ENCODE assay signal across 41 cellular contexts in the genomic region with DNA sequence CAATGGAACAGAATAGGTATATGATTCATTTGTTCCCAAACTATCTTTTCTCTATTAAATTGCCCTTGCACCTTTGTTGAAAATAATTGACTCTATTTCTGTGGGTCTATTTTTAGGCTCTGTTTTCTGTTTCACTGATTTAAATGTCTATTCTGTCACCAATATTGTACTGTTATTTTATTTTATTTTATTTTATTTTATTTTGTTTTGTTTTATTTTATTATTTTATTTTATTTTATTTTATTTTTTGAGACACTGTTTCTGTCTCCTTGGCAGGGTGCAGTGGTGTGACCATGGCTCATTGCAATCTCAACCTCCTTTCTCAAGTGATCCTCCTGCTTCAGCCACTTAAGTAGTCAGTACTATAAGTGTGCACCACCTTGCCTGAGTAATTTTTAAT. TPM values are rescaled to one million over a fixed set of nuclear protein-coding genes. Genes with fewer than 3 reads are reported as not detected.
"Had no signal": no experiment of that assay in that cellular context is flagged by ENCODE, and none has a peak within 500 bp of the region (broad histone marks: within the 10 kb centered on the region; RNA-seq: fewer than 3 reads in every experiment).

No MANE protein-coding gene starts in this region.

- H3K27me3 Mint-ChIP-seq: activated CD4-positive, alpha-beta memory T cell treated with anti-CD3 and anti-CD28 coated beads, Interleukin-2, amount 10 ng/mL, durations not matched to agents 7 days and 5 days; activated CD4-positive, alpha-beta T cell treated with anti-CD3 and anti-CD28 coated beads for 36 hours; activated CD4-positive, alpha-beta T cell treated with anti-CD3 and anti-CD28 coated beads, Interleukin-2, amount 10 ng/mL, durations not matched to agents 7 days and 5 days; activated CD8-positive, alpha-beta memory T cell treated with anti-CD3 and anti-CD28 coated beads, Interleukin-2, amount 10 ng/mL, durations not matched to agents 7 days and 5 days; activated naive CD4-positive, alpha-beta T cell treated with anti-CD3 and anti-CD28 coated beads, Interleukin-2, amount 10 ng/mL, durations not matched to agents 7 days and 5 days; activated naive CD8-positive, alpha-beta T cell treated with anti-CD3 and anti-CD28 coated beads, Interleukin-2, amount 10 ng/mL, durations not matched to agents 7 days and 5 days; activated naive CD8-positive, alpha-beta T cell treated with anti-CD3 and anti-CD28 coated beads, Interleukin-2, amount 50 U/mL, for 24 hours; activated T-cell treated with anti-CD3 and anti-CD28 coated beads, Interleukin-2, amount 50 U/mL, for 24 hours; brain; central memory CD8-positive, alpha-beta T cell had no signal

- H3K9me3 Mint-ChIP-seq: activated CD4-positive, alpha-beta memory T cell treated with anti-CD3 and anti-CD28 coated beads, Interleukin-2, amount 10 ng/mL, durations not matched to agents 7 days and 5 days; activated CD4-positive, alpha-beta T cell treated with anti-CD3 and anti-CD28 coated beads, Interleukin-2, amount 10 ng/mL, durations not matched to agents 7 days and 5 days; activated naive CD4-positive, alpha-beta T cell treated with anti-CD3 and anti-CD28 coated beads, Interleukin-2, amount 10 ng/mL, durations not matched to agents 7 days and 5 days; activated naive CD8-positive, alpha-beta T cell treated with anti-CD3 and anti-CD28 coated beads, Interleukin-2, amount 10 ng/mL, durations not matched to agents 7 days and 5 days; activated naive CD8-positive, alpha-beta T cell treated with anti-CD3 and anti-CD28 coated beads, Interleukin-2, amount 50 U/mL, for 24 hours; activated T-cell treated with anti-CD3 and anti-CD28 coated beads, Interleukin-2, amount 50 U/mL, for 24 hours had no signal

- H3K9me3 ChIP-seq: ascending aorta had no signal

- H3K27me3 ChIP-seq: ascending aorta, cardiac muscle cell had no signal

- H3K4me3 ChIP-seq: ascending aorta, cardiac muscle cell had no signal

- ATAC-seq: activated CD4-positive, alpha-beta T cell treated with anti-CD3 and anti-CD28 coated beads for 36 hours; activated CD4-positive, CD25-positive, alpha-beta regulatory T cell treated with anti-CD3 and anti-CD28 coated beads, Interleukin-2, amount 50 U/mL, for 24 hours; activated CD8-positive, alpha-beta memory T cell treated with anti-CD3 and anti-CD28 coated beads, Interleukin-2, amount 10 ng/mL, durations not matched to agents 7 days and 5 days; activated CD8-positive, alpha-beta T cell treated with anti-CD3 and anti-CD28 coated beads, Interleukin-2, amount 10 ng/mL, durations not matched to agents 7 days and 5 days; activated naive CD8-positive, alpha-beta T cell treated with anti-CD3 and anti-CD28 coated beads, Interleukin-2, amount 50 U/mL, for 24 hours had no signal

- H3K36me3 ChIP-seq: ascending aorta, cardiac muscle cell had no signal

- FAIRE-seq: bronchial epithelial cell, TTC549 had no signal

- H3K4me1 ChIP-seq: ascending aorta had no signal

- H3K27ac ChIP-seq: ascending aorta, cardiac muscle cell, VCaP had no signal

- H3K4me3 Mint-ChIP-seq: activated CD4-positive, alpha-beta memory T cell treated with anti-CD3 and anti-CD28 coated beads, Interleukin-2, amount 10 ng/mL, durations not matched to agents 7 days and 5 days; activated CD4-positive, alpha-beta T cell treated with anti-CD3 and anti-CD28 coated beads for 36 hours; activated CD4-positive, alpha-beta T cell treated with anti-CD3 and anti-CD28 coated beads, Interleukin-2, amount 10 ng/mL, durations not matched to agents 7 days and 5 days; activated CD8-positive, alpha-beta memory T cell treated with anti-CD3 and anti-CD28 coated beads, Interleukin-2, amount 10 ng/mL, durations not matched to agents 7 days and 5 days; activated CD8-positive, alpha-beta T cell treated with anti-CD3 and anti-CD28 coated beads, Interleukin-2, amount 10 ng/mL, durations not matched to agents 7 days and 5 days; activated naive CD4-positive, alpha-beta T cell treated with anti-CD3 and anti-CD28 coated beads, Interleukin-2, amount 10 ng/mL, durations not matched to agents 7 days and 5 days; activated naive CD4-positive, alpha-beta T cell treated with anti-CD3 and anti-CD28 coated beads, Interleukin-2, amount 50 U/mL, for 24 hours; activated naive CD8-positive, alpha-beta T cell; activated naive CD8-positive, alpha-beta T cell treated with anti-CD3 and anti-CD28 coated beads, Interleukin-2, amount 10 ng/mL, durations not matched to agents 7 days and 5 days; activated naive CD8-positive, alpha-beta T cell treated with anti-CD3 and anti-CD28 coated beads, Interleukin-2, amount 50 U/mL, for 24 hours; activated T-cell treated with anti-CD3 and anti-CD28 coated beads, Interleukin-2, amount 50 U/mL, for 24 hours; brain; central memory CD8-positive, alpha-beta T cell; T-helper 1 cell treated with Interleukin-12 subunit alpha and Interleukin-12 subunit beta and Interleukin-4 antibody, amounts not matched to agents 30 μg/mL and 1 μg/mL, for 36 hours; T-helper 2 cell treated with Interferon-gamma antibody and Interleukin-4, amounts not matched to agents 5 μg/mL and 100 μg/mL, for 36 hours had no signal

- H3K27ac Mint-ChIP-seq: activated CD4-positive, alpha-beta memory T cell treated with anti-CD3 and anti-CD28 coated beads, Interleukin-2, amount 10 ng/mL, durations not matched to agents 7 days and 5 days; activated CD4-positive, alpha-beta T cell treated with anti-CD3 and anti-CD28 coated beads for 36 hours; activated CD4-positive, alpha-beta T cell treated with anti-CD3 and anti-CD28 coated beads, Interleukin-2, amount 10 ng/mL, durations not matched to agents 7 days and 5 days; activated CD8-positive, alpha-beta memory T cell treated with anti-CD3 and anti-CD28 coated beads, Interleukin-2, amount 10 ng/mL, durations not matched to agents 7 days and 5 days; activated CD8-positive, alpha-beta T cell treated with anti-CD3 and anti-CD28 coated beads, Interleukin-2, amount 10 ng/mL, durations not matched to agents 7 days and 5 days; activated naive CD4-positive, alpha-beta T cell treated with anti-CD3 and anti-CD28 coated beads, Interleukin-2, amount 10 ng/mL, durations not matched to agents 7 days and 5 days; activated naive CD4-positive, alpha-beta T cell treated with anti-CD3 and anti-CD28 coated beads, Interleukin-2, amount 50 U/mL, for 24 hours; activated naive CD8-positive, alpha-beta T cell; activated naive CD8-positive, alpha-beta T cell treated with anti-CD3 and anti-CD28 coated beads, Interleukin-2, amount 10 ng/mL, durations not matched to agents 7 days and 5 days; activated naive CD8-positive, alpha-beta T cell treated with anti-CD3 and anti-CD28 coated beads, Interleukin-2, amount 50 U/mL, for 24 hours; activated T-cell treated with anti-CD3 and anti-CD28 coated beads, Interleukin-2, amount 50 U/mL, for 24 hours; activated T-helper 2 cell treated with anti-CD3 and anti-CD28 coated beads, Interferon-gamma antibody, Interleukin-2, Interleukin-4, amounts not matched to agents 10 μg/mL and 5 μg/mL and 100 μg/mL, durations not matched to agents 14 hours and 24 hours and 36 hours; brain; T-helper 1 cell treated with Interleukin-12 subunit alpha and Interleukin-12 subunit beta and Interleukin-4 antibody, amounts not matched to agents 30 μg/mL and 1 μg/mL, for 36 hours; T-helper 2 cell treated with Interferon-gamma antibody and Interleukin-4, amounts not matched to agents 5 μg/mL and 100 μg/mL, for 36 hours had no signal

- DNase-seq: activated CD4-positive, alpha-beta memory T cell treated with anti-CD3 and anti-CD28 coated beads, Interleukin-2, amount 10 ng/mL, durations not matched to agents 7 days and 5 days; activated CD4-positive, alpha-beta T cell treated with anti-CD3 and anti-CD28 coated beads for 1 hour; activated CD4-positive, alpha-beta T cell treated with anti-CD3 and anti-CD28 coated beads for 36 hours; activated CD4-positive, alpha-beta T cell treated with anti-CD3 and anti-CD28 coated beads for 48 hours; activated CD4-positive, alpha-beta T cell treated with anti-CD3 and anti-CD28 coated beads, Interleukin-2, amount 10 ng/mL, durations not matched to agents 7 days and 5 days; activated CD4-positive, alpha-beta T cell treated with anti-CD3 and anti-CD28 coated beads, Interleukin-2, amount 50 U/mL, for 48 hours; activated CD4-positive, CD25-positive, alpha-beta regulatory T cell; activated CD8-positive, alpha-beta memory T cell treated with anti-CD3 and anti-CD28 coated beads for 24 hours; activated CD8-positive, alpha-beta memory T cell treated with anti-CD3 and anti-CD28 coated beads, Interleukin-2, amount 10 ng/mL, durations not matched to agents 7 days and 5 days; activated CD8-positive, alpha-beta memory T cell treated with anti-CD3 and anti-CD28 coated beads, Interleukin-2, amount 50 U/mL, for 48 hours; activated CD8-positive, alpha-beta T cell treated with anti-CD3 and anti-CD28 coated beads, Interleukin-2, amount 10 ng/mL, durations not matched to agents 7 days and 5 days; activated effector memory CD4-positive, alpha-beta T cell treated with Interleukin-2 at 50 U/mL for 16 hours; activated gamma-delta T cell; activated naive CD4-positive, alpha-beta T cell treated with anti-CD3 and anti-CD28 coated beads, Interleukin-2, amount 10 ng/mL, durations not matched to agents 7 days and 5 days; activated naive CD4-positive, alpha-beta T cell treated with Interleukin-2 at 50 U/mL for 16 hours; activated naive CD8-positive, alpha-beta T cell treated with anti-CD3 and anti-CD28 coated beads, Interleukin-2, amount 10 ng/mL, durations not matched to agents 7 days and 5 days; activated naive CD8-positive, alpha-beta T cell treated with anti-CD3 and anti-CD28 coated beads, Interleukin-2, amount 50 U/mL, for 24 hours; activated T-cell treated with anti-CD3 and anti-CD28 coated beads, Interleukin-2, amount 50 U/mL, for 24 hours; activated T-cell treated with anti-CD3 and anti-CD28 coated beads, Interleukin-2, amount 50 U/mL, for 48 hours; amygdala; anterior cingulate cortex; caudate nucleus; cerebellar nuclear complex; T-helper 1 cell; T-helper 2 cell; T-helper 9 cell had no signal

- H3K36me3 Mint-ChIP-seq: activated CD8-positive, alpha-beta memory T cell treated with anti-CD3 and anti-CD28 coated beads, Interleukin-2, amount 10 ng/mL, durations not matched to agents 7 days and 5 days; activated naive CD4-positive, alpha-beta T cell treated with anti-CD3 and anti-CD28 coated beads, Interleukin-2, amount 10 ng/mL, durations not matched to agents 7 days and 5 days; activated naive CD8-positive, alpha-beta T cell; activated naive CD8-positive, alpha-beta T cell treated with anti-CD3 and anti-CD28 coated beads, Interleukin-2, amount 10 ng/mL, durations not matched to agents 7 days and 5 days; brain had no signal

- H3K4me1 Mint-ChIP-seq: activated CD4-positive, alpha-beta memory T cell treated with anti-CD3 and anti-CD28 coated beads, Interleukin-2, amount 10 ng/mL, durations not matched to agents 7 days and 5 days; activated CD4-positive, alpha-beta T cell treated with anti-CD3 and anti-CD28 coated beads for 36 hours; activated CD4-positive, alpha-beta T cell treated with anti-CD3 and anti-CD28 coated beads, Interleukin-2, amount 10 ng/mL, durations not matched to agents 7 days and 5 days; activated CD8-positive, alpha-beta memory T cell treated with anti-CD3 and anti-CD28 coated beads, Interleukin-2, amount 10 ng/mL, durations not matched to agents 7 days and 5 days; activated naive CD4-positive, alpha-beta T cell treated with anti-CD3 and anti-CD28 coated beads, Interleukin-2, amount 10 ng/mL, durations not matched to agents 7 days and 5 days; activated naive CD4-positive, alpha-beta T cell treated with anti-CD3 and anti-CD28 coated beads, Interleukin-2, amount 50 U/mL, for 24 hours; activated naive CD8-positive, alpha-beta T cell treated with anti-CD3 and anti-CD28 coated beads, Interleukin-2, amount 10 ng/mL, durations not matched to agents 7 days and 5 days; activated naive CD8-positive, alpha-beta T cell treated with anti-CD3 and anti-CD28 coated beads, Interleukin-2, amount 50 U/mL, for 24 hours; brain; central memory CD8-positive, alpha-beta T cell had no signal

RNA-seq across cellular contexts. Expression of a gene that starts 34.9 kb away (rescaled TPM):
- total RNA-seq: activated CD4-positive, alpha-beta memory T cell treated with anti-CD3 and anti-CD28 coated beads, Interleukin-2, amount 10 ng/mL, durations not matched to agents 7 days and 5 days; activated CD4-positive, alpha-beta T cell treated with anti-CD3 and anti-CD28 coated beads for 36 hours; activated CD4-positive, alpha-beta T cell treated with anti-CD3 and anti-CD28 coated beads, Interleukin-2, amount 10 ng/mL, durations not matched to agents 7 days and 5 days; activated CD8-positive, alpha-beta memory T cell treated with anti-CD3 and anti-CD28 coated beads, Interleukin-2, amount 10 ng/mL, durations not matched to agents 7 days and 5 days; activated CD8-positive, alpha-beta T cell treated with anti-CD3 and anti-CD28 coated beads, Interleukin-2, amount 10 ng/mL, durations not matched to agents 7 days and 5 days; activated naive CD8-positive, alpha-beta T cell treated with anti-CD3 and anti-CD28 coated beads, Interleukin-2, amount 10 ng/mL, durations not matched to agents 7 days and 5 days; activated T-helper 2 cell treated with anti-CD3 and anti-CD28 coated beads, Interferon-gamma antibody, Interleukin-2, Interleukin-4, amounts not matched to agents 10 μg/mL and 5 μg/mL and 100 μg/mL, durations not matched to agents 14 hours and 24 hours and 36 hours; ascending aorta; bronchial epithelial cell; cardiac muscle cell; chondrocyte had no signal
- polyA plus RNA-seq: adipose tissue, cardiac muscle cell had no signal

RNA-seq across cellular contexts. Expression of a gene that starts 36.5 kb away (rescaled TPM):
- total RNA-seq: activated CD4-positive, alpha-beta memory T cell treated with anti-CD3 and anti-CD28 coated beads, Interleukin-2, amount 10 ng/mL, durations not matched to agents 7 days and 5 days; activated CD4-positive, alpha-beta T cell treated with anti-CD3 and anti-CD28 coated beads for 36 hours; activated CD4-positive, alpha-beta T cell treated with anti-CD3 and anti-CD28 coated beads, Interleukin-2, amount 10 ng/mL, durations not matched to agents 7 days and 5 days; activated CD8-positive, alpha-beta memory T cell treated with anti-CD3 and anti-CD28 coated beads, Interleukin-2, amount 10 ng/mL, durations not matched to agents 7 days and 5 days; activated CD8-positive, alpha-beta T cell treated with anti-CD3 and anti-CD28 coated beads, Interleukin-2, amount 10 ng/mL, durations not matched to agents 7 days and 5 days; activated naive CD8-positive, alpha-beta T cell treated with anti-CD3 and anti-CD28 coated beads, Interleukin-2, amount 10 ng/mL, durations not matched to agents 7 days and 5 days; activated T-helper 2 cell treated with anti-CD3 and anti-CD28 coated beads, Interferon-gamma antibody, Interleukin-2, Interleukin-4, amounts not matched to agents 10 μg/mL and 5 μg/mL and 100 μg/mL, durations not matched to agents 14 hours and 24 hours and 36 hours; ascending aorta; bronchial epithelial cell; cardiac muscle cell; chondrocyte had no signal
- polyA plus RNA-seq: adipose tissue, cardiac muscle cell had no signal
